16 cellular contexts compared by ENCODE assay signal in the genomic region with DNA sequence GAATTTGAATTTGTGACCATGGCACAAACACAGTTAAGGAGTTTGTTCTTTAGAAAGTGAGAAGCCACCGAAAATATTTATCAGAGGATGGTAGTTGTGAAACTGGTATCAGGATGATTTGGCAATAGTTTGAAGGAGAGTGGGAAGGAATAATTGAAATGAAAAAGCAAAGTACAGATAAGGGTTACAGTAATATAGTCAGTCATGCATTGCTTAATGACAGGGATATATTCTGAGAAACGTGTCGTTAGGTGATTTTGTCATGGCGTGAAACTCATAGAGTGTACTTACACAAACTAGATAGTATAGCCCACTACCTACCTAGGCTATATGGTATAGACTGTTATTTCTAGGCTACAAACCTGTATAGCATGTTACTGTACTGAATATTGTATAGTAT.
DNase-seq lines count a peak whose midpoint lies in the region; ATAC-seq and TF ChIP-seq lines count a peak whose summit lies in the region.
"Had no signal": no experiment of that assay in that cellular context is flagged by ENCODE, and none has a peak within 500 bp of the region (broad histone marks: within the 10 kb centered on the region; RNA-seq: fewer than 3 reads in every experiment).

No MANE protein-coding gene starts in this region.

- H3K9me3 Mint-ChIP-seq in activated T-cell treated with anti-CD3 and anti-CD28 coated beads, Interleukin-2, amount 50 U/mL, for 24 hours: no peaks in the 10 kb centered on the region
- H3K9me3 Mint-ChIP-seq: CD8-positive, alpha-beta T cell had no signal

- no peak for ATAC-seq in T-helper 17 cell
- ATAC-seq in omental fat pad (ENCODE audit: low FRiP score): peak; percentile 37
- no peak for ATAC-seq in HG02623 (IDR thresholded peaks at IDR 0.05; ENCODE audit: unreplicated experiment)
- ATAC-seq: CD8-positive, alpha-beta T cell; Panc1; Right ventricle myocardium inferior had no signal

- no peak for DNase-seq in activated T-cell treated with anti-CD3 and anti-CD28 coated beads, Interleukin-2, amount 50 U/mL, for 24 hours
- no peak for DNase-seq in activated T-cell treated with anti-CD3 and anti-CD28 coated beads, Interleukin-2, amount 50 U/mL, for 1 hour
- DNase-seq in T-helper 17 cell (no peak), amniotic epithelial cell (ENCODE audit: low read depth) (peak; percentile 53), omental fat pad (ENCODE audit: low spot score) (no peak), NCI-H82 (lab: John Stamatoyannopoulos, UW) (no peak), midbrain (lab: John Stamatoyannopoulos, UW) (no peak)
- DNase-seq: AML-193; CD8-positive, alpha-beta T cell; NCI-H1105 treated with DMSO at 0.1 percent for 48 hours; NCI-H187 treated with DMSO at 0.1 percent for 48 hours; NCI-H446 treated with DMSO at 0.1 percent for 48 hours; NCI-H748 treated with DMSO at 0.1 percent for 48 hours had no signal

- TF ChIP-seq CTCF in omental fat pad (IDR thresholded peaks at IDR 0.05): no peak

- no peaks in the 10 kb centered on the region for H3K9me3 ChIP-seq in T-helper 17 cell (ENCODE audit: control insufficient read depth, low read length, poor library complexity, severe bottlenecking)

- H3K27me3 Mint-ChIP-seq in activated T-cell treated with anti-CD3 and anti-CD28 coated beads, Interleukin-2, amount 50 U/mL, for 24 hours: no peaks in the 10 kb centered on the region
- no peaks in the 10 kb centered on the region for H3K27me3 Mint-ChIP-seq in T-helper 17 cell

- no peak overlapping the region for H3K4me3 Mint-ChIP-seq in activated T-cell treated with anti-CD3 and anti-CD28 coated beads, Interleukin-2, amount 50 U/mL, for 24 hours
- H3K4me3 Mint-ChIP-seq in T-helper 17 cell: no peak overlapping the region
- H3K4me3 Mint-ChIP-seq: CD8-positive, alpha-beta T cell had no signal

- peaks cover 95% of the 10 kb centered on the region for H3K36me3 Mint-ChIP-seq in activated T-cell treated with anti-CD3 and anti-CD28 coated beads, Interleukin-2, amount 50 U/mL, for 24 hours (ENCODE audit: low read depth)
- peaks cover 20% of the 10 kb centered on the region for H3K36me3 Mint-ChIP-seq in T-helper 17 cell (ENCODE audit: low read depth)

- H3K4me1 Mint-ChIP-seq in activated T-cell treated with anti-CD3 and anti-CD28 coated beads, Interleukin-2, amount 50 U/mL, for 24 hours (ENCODE audit: low read depth): peaks cover 59% of the 10 kb centered on the region
- H3K4me1 Mint-ChIP-seq in T-helper 17 cell: peaks cover 27% of the 10 kb centered on the region

- H3K27ac Mint-ChIP-seq in activated T-cell treated with anti-CD3 and anti-CD28 coated beads, Interleukin-2, amount 50 U/mL, for 24 hours: peak overlapping the region; percentile 10
- H3K27ac Mint-ChIP-seq in T-helper 17 cell: peak overlapping the region; percentile 82
